Comparison of ENCODE assay signal across 9 cellular contexts in genomic region chr9:129889936-129890717, GRCh38. TPM values are rescaled to one million over a fixed set of nuclear protein-coding genes. Genes with fewer than 3 reads are reported as not detected.
DNase-seq lines count a peak whose midpoint lies in the region.
"Had no signal": no experiment of that assay in that cellular context is flagged by ENCODE, and none has a peak within 500 bp of the region (broad histone marks: within the 10 kb centered on the region; RNA-seq: fewer than 3 reads in every experiment).

No MANE protein-coding gene starts in this region.

- no peaks in the 10 kb centered on the region for H3K9me3 ChIP-seq in mononuclear cell (ENCODE audit: low read depth, low read length)

- H3K27me3 ChIP-seq in mononuclear cell (ENCODE audit: insufficient read depth, low read length), result no peaks in the 10 kb centered on the region

- no peaks in the 10 kb centered on the region for H3K36me3 ChIP-seq in urinary bladder (ENCODE audit: insufficient read depth)

- H3K4me1 ChIP-seq in mononuclear cell (ENCODE audit: insufficient read depth, low read length) (peaks cover 88% of the 10 kb centered on the region), urinary bladder (ENCODE audit: insufficient read depth) (no peaks in the 10 kb centered on the region)

- DNase-seq in activated gamma-delta T cell treated with Interleukin-2 at 50 U/mL for 16 hours (peak; percentile 49), activated gamma-delta T cell (lab: John Stamatoyannopoulos, UW) (no peak), retina (no peak), occipital lobe (lab: John Stamatoyannopoulos, UW) (no peak), NCI-H748 treated with DMSO at 0.1 percent for 48 hours (lab: John Stamatoyannopoulos, UW) (no peak)
- DNase-seq in activated T-helper 9 cell treated with anti-CD3 and anti-CD28 coated beads, Interleukin-2, amount 50 U/mL, for 16 hours (ENCODE audit: low read depth), result peak; percentile 64
- DNase-seq: NCI-H2081 had no signal

- WGBS in urinary bladder, result 69% methylated on average over 37 of the region's 37 CpGs

- peak overlapping the region; percentile 7 for H3K27ac ChIP-seq in urinary bladder (ENCODE audit: low read depth)

- H3K4me3 ChIP-seq in mononuclear cell (ENCODE audit: low read length) (peak overlapping the region; percentile 6), urinary bladder (ENCODE audit: low read depth, low read length) (peak overlapping the region; percentile 16)

RNA-seq across cellular contexts. Expression of gene USP20, which starts 54.9 kb away (rescaled TPM):
- total RNA-seq in mononuclear cell (17.1 TPM), urinary bladder (7.7 TPM), occipital lobe (9.8 TPM)
- polyA plus RNA-seq in urinary bladder, result 38.7 TPM

RNA-seq across cellular contexts. Expression of gene C9orf78, which starts 55.1 kb away (rescaled TPM):
- total RNA-seq in mononuclear cell (169 TPM), urinary bladder (27.0 TPM), occipital lobe (40.2 TPM)
- 99.8 TPM for polyA plus RNA-seq in urinary bladder

Comparison
In these comparisons a context has a peak if more than half of its experiments do, and no peak if none do; other contexts are left out.
1. DNase-seq: peak in activated gamma-delta T cell treated with Interleukin-2 at 50 U/mL for 16 hours (single experiment) and activated T-helper 9 cell treated with anti-CD3 and anti-CD28 coated beads, Interleukin-2, amount 50 U/mL, for 16 hours (single experiment); none in activated gamma-delta T cell (single experiment), retina (single experiment), occipital lobe (single experiment) and NCI-H748 treated with DMSO at 0.1 percent for 48 hours (single experiment).